ENCODE assay signal across 36 cellular contexts in the genomic region with DNA sequence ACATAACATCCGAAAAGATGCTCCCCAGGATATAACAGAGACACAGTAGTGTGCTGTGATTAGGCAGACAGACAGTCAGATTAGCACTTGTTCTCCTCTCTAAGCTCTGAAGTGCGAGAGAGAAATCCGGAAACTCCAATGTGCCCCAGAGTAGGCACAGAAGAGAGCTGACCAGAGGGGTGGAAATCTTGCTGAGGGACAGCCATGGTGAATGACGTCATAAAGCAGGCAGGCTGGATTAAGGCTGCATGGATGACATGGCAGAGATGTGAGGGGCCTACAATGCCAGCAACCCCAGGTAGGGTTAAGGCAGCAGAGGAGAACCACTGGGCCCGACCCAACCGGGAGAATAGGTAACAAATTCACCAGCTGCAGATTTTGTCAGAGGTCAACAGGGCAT. TPM values are rescaled to one million over a fixed set of nuclear protein-coding genes. Genes with fewer than 3 reads are reported as not detected.
"Had no signal": no experiment of that assay in that cellular context is flagged by ENCODE, and none has a peak within 500 bp of the region (broad histone marks: within the 10 kb centered on the region; RNA-seq: fewer than 3 reads in every experiment).

No MANE protein-coding gene starts in this region.

- DNase-seq: activated CD4-positive, alpha-beta T cell treated with anti-CD3 and anti-CD28 coated beads for 1 hour; activated CD4-positive, alpha-beta T cell treated with anti-CD3 and anti-CD28 coated beads for 48 hours; activated CD4-positive, alpha-beta T cell treated with anti-CD3 and anti-CD28 coated beads, Interleukin-2, amount 50 U/mL, for 48 hours; activated CD4-positive, CD25-positive, alpha-beta regulatory T cell; activated CD8-positive, alpha-beta T cell treated with anti-CD3 and anti-CD28 coated beads, Interleukin-2, amount 10 ng/mL, durations not matched to agents 7 days and 5 days; activated gamma-delta T cell; activated naive CD4-positive, alpha-beta T cell treated with Interleukin-2 at 50 U/mL for 16 hours; activated T-cell treated with anti-CD3 and anti-CD28 coated beads, Interleukin-2, amount 50 U/mL, for 24 hours; adrenal gland; body of pancreas; caudate nucleus; cerebellar nuclear complex; NCI-H1105 treated with DMSO at 0.1 percent for 48 hours; NCI-H1436; NCI-H1694; NCI-H1930; NCI-H2081 treated with DMSO at 0.1 percent for 48 hours; NCI-H345; NCI-H524 treated with DMSO at 0.1 percent for 48 hours; PC-9; SIG-M5; SW 1271; T-helper 1 cell; T-helper 2 cell; T1000; WERI-Rb-1 had no signal

- H3K4me1 Mint-ChIP-seq: activated naive CD4-positive, alpha-beta T cell treated with anti-CD3 and anti-CD28 coated beads, Interleukin-2, amount 50 U/mL, for 24 hours had no signal

- H3K4me1 ChIP-seq: adrenal gland had no signal

- H3K4me2 ChIP-seq: PC-9 had no signal

- H3K27ac Mint-ChIP-seq: activated CD8-positive, alpha-beta T cell treated with anti-CD3 and anti-CD28 coated beads, Interleukin-2, amount 10 ng/mL, durations not matched to agents 7 days and 5 days; activated naive CD4-positive, alpha-beta T cell treated with anti-CD3 and anti-CD28 coated beads, Interleukin-2, amount 50 U/mL, for 24 hours; activated T-cell treated with anti-CD3 and anti-CD28 coated beads, Interleukin-2, amount 50 U/mL, for 24 hours; activated T-helper 2 cell treated with anti-CD3 and anti-CD28 coated beads, Interferon-gamma antibody, Interleukin-2, Interleukin-4, amounts not matched to agents 10 μg/mL and 5 μg/mL and 100 μg/mL, durations not matched to agents 14 hours and 24 hours and 36 hours had no signal

- H3K27ac ChIP-seq: adrenal gland, body of pancreas, PC-9, RWPE1, WERI-Rb-1 had no signal

- H3K4me3 ChIP-seq: adrenal gland, body of pancreas, PC-9 had no signal

- FAIRE-seq: astrocyte, bronchial epithelial cell, RCC 7860 had no signal

- H3K27me3 ChIP-seq: adrenal gland, body of pancreas had no signal

- H3K9me3 ChIP-seq: adrenal gland had no signal

- H3K36me3 ChIP-seq: adrenal gland, WERI-Rb-1 had no signal

- H3K9me3 Mint-ChIP-seq: activated T-helper 2 cell treated with anti-CD3 and anti-CD28 coated beads, Interferon-gamma antibody, Interleukin-2, Interleukin-4, amounts not matched to agents 10 μg/mL and 5 μg/mL and 100 μg/mL, durations not matched to agents 14 hours and 24 hours and 36 hours had no signal

- H2AFZ ChIP-seq: PC-9 had no signal

- H3K36me3 Mint-ChIP-seq: activated naive CD4-positive, alpha-beta T cell treated with anti-CD3 and anti-CD28 coated beads, Interleukin-2, amount 50 U/mL, for 24 hours had no signal

- H3K4me3 Mint-ChIP-seq: activated CD8-positive, alpha-beta T cell treated with anti-CD3 and anti-CD28 coated beads, Interleukin-2, amount 10 ng/mL, durations not matched to agents 7 days and 5 days; activated naive CD4-positive, alpha-beta T cell treated with anti-CD3 and anti-CD28 coated beads, Interleukin-2, amount 50 U/mL, for 24 hours; activated T-cell treated with anti-CD3 and anti-CD28 coated beads, Interleukin-2, amount 50 U/mL, for 24 hours had no signal

RNA-seq across cellular contexts. Expression of a gene that starts 53.3 kb away (rescaled TPM):
- total RNA-seq: activated CD8-positive, alpha-beta T cell treated with anti-CD3 and anti-CD28 coated beads, Interleukin-2, amount 10 ng/mL, durations not matched to agents 7 days and 5 days; activated T-helper 2 cell treated with anti-CD3 and anti-CD28 coated beads, Interferon-gamma antibody, Interleukin-2, Interleukin-4, amounts not matched to agents 10 μg/mL and 5 μg/mL and 100 μg/mL, durations not matched to agents 14 hours and 24 hours and 36 hours; adrenal gland; astrocyte; body of pancreas; bronchial epithelial cell; MCF 10A; NCI-H460; PC-9; Right ventricle myocardium inferior; SK-MEL-5 had no signal
- polyA plus RNA-seq: adrenal gland had no signal
